1 cellular context compared by ENCODE assay signal in genomic region chr3:65607101-65607500, GRCh38.
TF ChIP-seq lines count a peak whose summit lies in the region.

No MANE protein-coding gene starts in this region.

TF ChIP-seq in K562, 482 proteins besides CTCF, POLR2A, EP300 and RAD21 (continued from another document):
- TF ChIP-seq, protein P1, sequence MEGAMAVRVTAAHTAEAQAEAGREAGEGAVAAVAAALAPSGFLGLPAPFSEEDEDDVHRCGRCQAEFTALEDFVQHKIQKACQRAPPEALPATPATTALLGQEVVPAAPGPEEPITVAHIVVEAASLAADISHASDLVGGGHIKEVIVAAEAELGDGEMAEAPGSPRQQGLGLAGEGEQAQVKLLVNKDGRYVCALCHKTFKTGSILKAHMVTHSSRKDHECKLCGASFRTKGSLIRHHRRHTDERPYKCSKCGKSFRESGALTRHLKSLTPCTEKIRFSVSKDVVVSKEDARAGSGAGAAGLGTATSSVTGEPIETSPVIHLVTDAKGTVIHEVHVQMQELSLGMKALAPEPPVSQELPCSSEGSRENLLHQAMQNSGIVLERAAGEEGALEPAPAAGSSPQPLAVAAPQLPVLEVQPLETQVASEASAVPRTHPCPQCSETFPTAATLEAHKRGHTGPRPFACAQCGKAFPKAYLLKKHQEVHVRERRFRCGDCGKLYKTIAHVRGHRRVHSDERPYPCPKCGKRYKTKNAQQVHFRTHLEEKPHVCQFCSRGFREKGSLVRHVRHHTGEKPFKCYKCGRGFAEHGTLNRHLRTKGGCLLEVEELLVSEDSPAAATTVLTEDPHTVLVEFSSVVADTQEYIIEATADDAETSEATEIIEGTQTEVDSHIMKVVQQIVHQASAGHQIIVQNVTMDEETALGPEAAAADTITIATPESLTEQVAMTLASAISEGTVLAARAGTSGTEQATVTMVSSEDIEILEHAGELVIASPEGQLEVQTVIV (CRISPR knock-in tag; IDR thresholded peaks at IDR 0.05; ENCODE audit: borderline replicate concordance): no peak
